In the genomic region with DNA sequence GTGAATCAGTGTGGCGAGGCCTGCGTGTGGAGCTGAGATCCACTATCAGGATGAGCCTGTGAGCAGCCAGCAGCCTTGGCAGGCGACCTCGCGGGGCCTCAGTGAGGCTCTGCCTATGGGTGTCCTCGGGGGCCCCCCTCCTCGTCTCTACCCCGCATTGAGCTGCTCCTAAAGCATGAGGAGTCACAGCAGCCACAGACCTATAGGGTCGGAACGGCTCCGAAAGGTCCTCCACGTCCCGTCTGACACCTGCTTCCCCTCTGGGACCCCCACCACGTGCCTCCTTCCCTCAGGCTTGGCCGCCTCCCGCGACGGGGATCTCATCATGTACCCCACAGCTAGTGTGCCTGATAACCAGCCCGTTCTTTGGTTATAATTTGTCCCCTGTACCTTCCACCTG, we compare ENCODE assay signal across 9 cellular contexts. TPM values are rescaled to one million over a fixed set of nuclear protein-coding genes. Genes with fewer than 3 reads are reported as not detected.
"Had no signal": no experiment of that assay in that cellular context is flagged by ENCODE, and none has a peak within 500 bp of the region (broad histone marks: within the 10 kb centered on the region; RNA-seq: fewer than 3 reads in every experiment).

No MANE protein-coding gene starts in this region.

- H3K4me3 ChIP-seq: GM23338, K562 had no signal

- H3K27ac ChIP-seq: HL-60 had no signal

- ATAC-seq: HCT116, K562 had no signal

- H3K9me3 Mint-ChIP-seq: GM23338, H9, HFFc6 had no signal

- DNase-seq: H9, HFFc6, IMR-90 had no signal

- FAIRE-seq: H1, H54, K562 had no signal

- H3K27ac Mint-ChIP-seq: GM23338, HFFc6 had no signal

- H2AFZ ChIP-seq: GM23338 had no signal

- H3K4me3 Mint-ChIP-seq: GM23338, H9, HFFc6 had no signal

- H3K4me2 ChIP-seq: GM23338 had no signal

RNA-seq across cellular contexts. Expression of a gene that starts 28.8 kb away (rescaled TPM):
- total RNA-seq: IMR-90 had no signal
